ENCODE assay signal across 2 cellular contexts in the genomic region with DNA sequence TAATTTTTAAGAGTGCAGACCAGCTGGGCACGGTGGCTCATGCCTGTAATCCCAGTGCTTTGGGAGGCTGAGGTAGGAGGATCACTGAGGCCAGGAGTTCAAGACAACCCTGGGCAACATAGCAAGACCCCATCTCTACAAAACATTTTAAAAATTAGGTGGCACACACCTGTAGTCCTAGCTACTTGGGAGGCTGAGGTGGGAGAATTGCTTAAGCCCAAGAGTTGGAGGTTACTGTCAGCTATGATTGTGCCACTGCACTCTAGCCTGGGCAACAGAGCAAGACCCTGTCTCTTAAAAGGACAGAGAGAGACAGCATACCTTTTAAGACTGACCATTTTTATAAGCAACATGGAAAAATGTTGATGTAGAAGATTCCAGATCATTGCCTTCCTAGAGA. TPM values are rescaled to one million over a fixed set of nuclear protein-coding genes. Genes with fewer than 3 reads are reported as not detected.
"Had no signal": no experiment of that assay in that cellular context is flagged by ENCODE, and none has a peak within 500 bp of the region (broad histone marks: within the 10 kb centered on the region; RNA-seq: fewer than 3 reads in every experiment).

No MANE protein-coding gene starts in this region.

RNA-seq across cellular contexts. Expression of a gene that starts 58.4 kb away (rescaled TPM):
- total RNA-seq: ascending aorta, cardiac septum had no signal
